1 cellular context compared by ENCODE assay signal in genomic region chr14:101187816-101188570, GRCh38.
TF ChIP-seq lines count a peak whose summit lies in the region.

No MANE protein-coding gene starts in this region.

TF ChIP-seq in SK-N-SH treated with all-trans-retinoic acid at 6 μM for 48 hours, 23 proteins besides CTCF, POLR2A, EP300 and RAD21 (continued from another document):
- TF ChIP-seq TSHZ2 (CRISPR knock-in tag; IDR thresholded peaks at IDR 0.05) (no peak), PPARA (CRISPR knock-in tag; IDR thresholded peaks at IDR 0.05; ENCODE audit: borderline replicate concordance) (no peak), TCF4 (CRISPR knock-in tag; IDR thresholded peaks at IDR 0.05; ENCODE audit: borderline replicate concordance) (no peak), ZNF8 (CRISPR knock-in tag; IDR thresholded peaks at IDR 0.05) (no peak), TOX (CRISPR knock-in tag; IDR thresholded peaks at IDR 0.05; ENCODE audit: borderline replicate concordance) (no peak), SNAI2 (CRISPR knock-in tag; IDR thresholded peaks at IDR 0.05) (no peak), ZC3H10 (CRISPR knock-in tag; IDR thresholded peaks at IDR 0.05) (no peak), RARB (CRISPR knock-in tag; IDR thresholded peaks at IDR 0.05) (no peak)
